In the genomic region with DNA sequence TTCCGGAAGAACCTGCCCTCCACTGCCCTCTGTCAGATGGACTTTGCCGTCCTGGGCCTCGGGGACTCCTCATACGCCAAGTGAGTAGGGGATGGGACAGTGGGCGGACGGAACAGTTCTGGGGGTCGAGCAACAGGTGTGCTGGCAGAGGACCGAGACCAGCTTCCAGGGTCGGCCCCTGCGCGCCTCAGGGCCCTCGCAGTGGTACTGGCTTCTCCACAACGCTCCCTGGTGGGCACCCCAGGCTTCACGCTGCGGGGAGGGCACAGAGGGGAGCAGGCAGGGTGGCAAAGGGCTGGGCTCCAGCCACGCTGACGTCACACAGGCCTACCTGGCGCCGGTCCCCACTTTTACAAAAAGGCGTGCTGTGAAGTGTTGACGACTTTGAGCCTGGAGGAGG, we compare ENCODE assay signal across 22 cellular contexts. TPM values are rescaled to one million over a fixed set of nuclear protein-coding genes. Genes with fewer than 3 reads are reported as not detected.
DNase-seq lines count a peak whose midpoint lies in the region; ATAC-seq, FAIRE-seq and TF ChIP-seq lines count a peak whose summit lies in the region.
"Had no signal": no experiment of that assay in that cellular context is flagged by ENCODE, and none has a peak within 500 bp of the region (broad histone marks: within the 10 kb centered on the region; RNA-seq: fewer than 3 reads in every experiment).

No MANE protein-coding gene starts in this region.

- CTCF ChIA-PET in SK-N-SH (lab: Yijun Ruan, JAX) (interaction anchor here (1.6 to 3.6 kb wide), 3 partner anchors 14 to 24 kb away, joined by 3 to 13 read pairs (median 4); partner anchors contain the start of gene RNF224), HEK293 (lab: Yijun Ruan, JAX) (no interaction called here), GM12878 (lab: Yijun Ruan, JAX) (no interaction called here)

- H3K4me1 ChIP-seq in SK-N-SH (ENCODE audit: control insufficient read depth in 1 of 2, insufficient read depth in 2 of 2, low read depth in 1 of 2, low read length in 1 of 2) = no peaks in the 10 kb centered on the region
- H3K4me1 ChIP-seq in HEK293 (ENCODE audit: control insufficient read depth, insufficient read depth, low read length) = no peaks in the 10 kb centered on the region
- no peaks in the 10 kb centered on the region for H3K4me1 ChIP-seq in GM12878 (ENCODE audit: control insufficient read depth, insufficient read depth, low read length)
- H3K4me1 ChIP-seq in kidney (ENCODE audit: control insufficient read depth in 1 of 2, insufficient read depth in 1 of 2, low read depth in 1 of 2, low read length in 2 of 2) = peaks cover 0 to 9% of the 10 kb centered on the region in 2 donors
- H3K4me1 ChIP-seq: SJCRH30 had no signal

- no peaks in the 10 kb centered on the region for H3K27me3 ChIP-seq in SK-N-SH (ENCODE audit: insufficient read depth)
- no peaks in the 10 kb centered on the region for H3K27me3 ChIP-seq in GM12878 (replicated peaks in 1 of 2; ENCODE audit: control insufficient read depth in 2 of 2, insufficient read depth in 2 of 2, low read length in 1 of 2)
- no peaks in the 10 kb centered on the region for H3K27me3 ChIP-seq in layer of hippocampus (ENCODE audit: control insufficient read depth, insufficient read depth, low read length)
- H3K27me3 ChIP-seq: Peyer's patch, SJCRH30 had no signal

- H3K9ac ChIP-seq in SK-N-SH (no peak overlapping the region), GM12878 (ENCODE audit: control insufficient read depth, insufficient read depth, low read length) (no peak overlapping the region), kidney (ENCODE audit: low read length in 2 of 2) (no peak overlapping the region)

- WGBS in SK-N-SH (ENCODE audit: low lambda C conversion rate) = 91% methylated on average over 17 of the region's 21 CpGs
- 95% methylated on average over 21 of the region's 21 CpGs for WGBS in GM12878 (ENCODE audit: insufficient coverage, insufficient replicate concordance, low lambda C conversion rate, missing lambda C conversion rate)

- POLR2A ChIA-PET in SK-N-SH (lab: Yijun Ruan, JAX) (interaction anchor here (1.9 kb wide), 1 partner anchor 28 kb away, joined by 6 read pairs; the partner anchor contains the start of gene TUBB4B), HEK293 (lab: Yijun Ruan, JAX) (interaction anchor here (1.0 to 16.6 kb wide), 4 partner anchors 9 to 126 kb away, joined by 4 to 304 read pairs (median 8); partner anchors contain the start of genes CYSRT1, MAN1B1, RNF208 and RNF224), GM12878 (lab: Charles Lee) (interaction anchor here (0.5 kb wide), 1 partner anchor 80 kb away, joined by 3 read pairs; no protein-coding TSS in a partner anchor)

- FAIRE-seq in GM12878 (lab: Jason Lieb, UNC) (no peak), kidney (lab: Jason Lieb, UNC) (no peak)
- FAIRE-seq: GM12892, GM19239 had no signal

- H3K9me2 ChIP-seq in SK-N-SH = no peaks in the 10 kb centered on the region

- intact Hi-C loops in GM12878 (cut with micrococcal nuclease; ENCODE audit: unreplicated experiment) = no loop called here
- intact Hi-C loops in kidney (cut with DNase I) = no loop called here

- H3K9me3 ChIP-seq in SK-N-SH = no peaks in the 10 kb centered on the region
- H3K9me3 ChIP-seq in HEK293 (ENCODE audit: control insufficient read depth, insufficient read depth, low read depth, low read length) = no peaks in the 10 kb centered on the region
- H3K9me3 ChIP-seq in GM12878 (replicated peaks; ENCODE audit: control insufficient read depth, insufficient read depth, low read length) = no peaks in the 10 kb centered on the region
- H3K9me3 ChIP-seq in kidney (ENCODE audit: control insufficient read depth in 1 of 2, low read length in 2 of 2) = no peaks in the 10 kb centered on the region
- H3K9me3 ChIP-seq: Peyer's patch, SJCRH30 had no signal

- H3K79me2 ChIP-seq in SK-N-SH (ENCODE audit: insufficient read depth) = peaks cover 8% of the 10 kb centered on the region; the same call in 1 of the 2 replicates
- H3K79me2 ChIP-seq in GM12878 (ENCODE audit: control insufficient read depth, insufficient read depth, low read length) = no peaks in the 10 kb centered on the region; the same call in 1 of the 2 replicates

- ATAC-seq in SK-N-SH treated with all-trans-retinoic acid at 6 μM for 48 hours (peak; percentile 16), GM12878 (peak; percentile 29; the same call in 2 of the 3 replicates)

- TF ChIP-seq RAD21 in SK-N-SH (IDR thresholded peaks at IDR 0.05; ENCODE audit: low read length) (no peak), GM12878 (IDR thresholded peaks at IDR 0.05; ENCODE audit: insufficient read depth, low read depth, low read length) (no peak)

- RAD21 ChIA-PET in GM12878 (lab: Charles Lee; ENCODE audit: unreplicated experiment) = interaction anchor here (1.0 kb wide), 1 partner anchor 11 kb away, joined by 4 read pairs; no protein-coding TSS in a partner anchor

- no peak overlapping the region for H3K27ac ChIP-seq in SK-N-SH (ENCODE audit: low read depth in 2 of 2, low read length in 1 of 2)
- no peak overlapping the region for H3K27ac ChIP-seq in HEK293 (ENCODE audit: extremely low read depth, low read depth, low read length)
- H3K27ac ChIP-seq in GM12878 (ENCODE audit: control insufficient read depth, insufficient read depth) = no peak overlapping the region
- peak overlapping the region; percentile 68 for H3K27ac ChIP-seq in layer of hippocampus (ENCODE audit: low read depth, low read length)
- no peak overlapping the region for H3K27ac ChIP-seq in kidney (ENCODE audit: low read depth in 2 of 2, low read length in 2 of 2)
- H3K27ac ChIP-seq: HL-60, Peyer's patch, SJCRH30 had no signal

- H2AFZ ChIP-seq in SK-N-SH (ENCODE audit: low read depth) = no peak overlapping the region
- H2AFZ ChIP-seq in GM12878 (ENCODE audit: control insufficient read depth, low read depth, low read length) = no peak overlapping the region

- no peak for TF ChIP-seq POLR2A in GM12878 (IDR thresholded peaks at IDR 0.05; ENCODE audit: low read depth, low read length)

- H3K36me3 ChIP-seq in SK-N-SH (replicated peaks in 1 of 2; ENCODE audit: control insufficient read depth in 1 of 2, insufficient read depth in 2 of 2, low read length in 1 of 2) (peaks cover 0 to 14% of the 10 kb centered on the region in 2 experiments), HEK293 (ENCODE audit: control insufficient read depth in 2 of 2, insufficient read depth in 1 of 2, low read length in 2 of 2) (peaks cover 10 to 80% of the 10 kb centered on the region in 2 experiments; a peak in 2 of 3 replicates), GM12878 (ENCODE audit: control insufficient read depth in 2 of 2, insufficient read depth in 2 of 2, low read length in 1 of 2) (peaks cover 0 to 4% of the 10 kb centered on the region in 2 experiments; a peak in 3 of 4 replicates), kidney (ENCODE audit: control insufficient read depth in 1 of 2, insufficient read depth in 2 of 2, low read length in 2 of 2) (peaks cover 0 to 2% of the 10 kb centered on the region in 2 donors)

- H3K4me3 ChIP-seq in SK-N-SH (ENCODE audit: low read depth in 2 of 2, low read length in 1 of 2) (no peak overlapping the region), HEK293 (ENCODE audit: low read depth, low read length) (no peak overlapping the region), GM12878 (no peak overlapping the region), kidney (ENCODE audit: low read length in 2 of 2) (no peak overlapping the region)
- H3K4me3 ChIP-seq: Peyer's patch, SJCRH30 had no signal

- no peaks in the 10 kb centered on the region for H3F3A ChIP-seq in SK-N-SH (replicated peaks; ENCODE audit: insufficient read depth)

- DNase-seq in SK-N-SH (no peak), GM12878 (ENCODE audit: low read depth, low spot score) (no peak), NCI-H1694 (lab: John Stamatoyannopoulos, UW) (no peak), kidney (no peak), GM19238 (ENCODE audit: insufficient read length, low spot score) (no peak)
- DNase-seq: KBM-7, NCI-H1092, NCI-H1436, NCI-H1930, NCI-H226, NCI-H510A treated with DMSO at 0.1 percent for 48 hours, NCI-H748 treated with DMSO at 0.1 percent for 48 hours, Peyer's patch, SJCRH30 had no signal

- BruUV-seq in GM12878 (replicated peaks; lab: Mats Ljungman, UMichigan) = no TSS peak

- no peak overlapping the region for H3K4me2 ChIP-seq in SK-N-SH
- no peak overlapping the region for H3K4me2 ChIP-seq in GM12878 (ENCODE audit: control insufficient read depth, insufficient read depth)

- SMC1A ChIA-PET in GM12878 (lab: Charles Lee; ENCODE audit: uncharacterized antibody, unreplicated experiment) = no interaction called here

- H4K20me1 ChIP-seq in SK-N-SH (ENCODE audit: insufficient read depth) (no peaks in the 10 kb centered on the region), GM12878 (ENCODE audit: control insufficient read depth, insufficient read depth) (no peaks in the 10 kb centered on the region)

- TF ChIP-seq EP300 in SK-N-SH (IDR thresholded peaks at IDR 0.05; ENCODE audit: borderline replicate concordance in 1 of 2, low read depth in 1 of 2, low read length in 1 of 2) (no peak), GM12878 (IDR thresholded peaks at IDR 0.05; ENCODE audit: borderline replicate concordance in 1 of 2, control insufficient read depth in 1 of 2, low read depth in 2 of 2, low read length in 2 of 2) (no peak)

- in situ Hi-C loops in GM12878 (cut with MboI) = no loop called here

- TF ChIP-seq CTCF in SK-N-SH (IDR thresholded peaks at IDR 0.05) (no peak), HEK293 (tag by site-specific recombination; IDR thresholded peaks at IDR 0.05) (0 out of 2 replicates have a peak, but pooled peaks have one; percentile 24), GM12878 (IDR thresholded peaks at IDR 0.05 in 2 of 3, conservative IDR thresholded peaks at IDR 0.05 in 1 of 3; ENCODE audit: control insufficient read depth in 2 of 3, extremely low read depth in 1 of 3, insufficient read depth in 1 of 3, low read depth in 3 of 3, low read length in 3 of 3) (no peak), kidney (IDR thresholded peaks at IDR 0.05; ENCODE audit: borderline replicate concordance, extremely low read depth, insufficient read depth) (no peak)

RNA-seq across cellular contexts. Expression of gene NDOR1, which starts 7.0 kb away (rescaled TPM):
- 7.9 and 8.6 TPM in 2 replicates for polyA plus RNA-seq in SK-N-SH (2012; rRNA removed)
- polyA plus RNA-seq in SK-N-SH (2012; cell fraction: cytosol; rRNA removed) = 1.9 and 3.1 TPM in 2 replicates
- 53.4 and 68.6 TPM in 2 replicates for polyA plus RNA-seq in SK-N-SH (2012; cell fraction: nucleus; rRNA removed)
- total RNA-seq in GM12878 (2013; cell fraction: nucleolus; rRNA removed) = 12.2 and 16.1 TPM in 2 replicates
- total RNA-seq in GM12878 (2014; rRNA removed) = 10.8 and 16.3 TPM in 2 replicates
- 4.6 and 5.9 TPM in 2 replicates for total RNA-seq in GM12878 (2014; rRNA removed; fragmentation: Illumina TruSeq; extraction: Trizol)
- total RNA-seq in GM12878 (2021) = 28.2 and 32.9 TPM in 2 replicates
- polyA plus RNA-seq in GM12878 (2011; ENCODE audit: low read depth) = 2.6 TPM
- polyA plus RNA-seq in GM12878 (2011; rRNA removed) = 1.7 and 5.4 TPM in 2 replicates
- 8.3 and 11.0 TPM in 2 replicates for polyA plus RNA-seq in GM12878 (2011; cell fraction: cytosol; rRNA removed)
- polyA plus RNA-seq in GM12878 (2011; cell fraction: nucleus; rRNA removed) = 75.0 and 108 TPM in 2 replicates
- 9.7 and 10.0 TPM in 2 replicates for polyA plus RNA-seq in GM12878 (2012)
- 0.86 and 3.4 TPM in 2 replicates for polyA plus RNA-seq in GM12878 (2014; fragmentation: Illumina TruSeq; extraction: Trizol)
- under 1 TPM; 0.04 to 0.05 TPM for polyA plus RNA-seq in GM12878 (2014; fragmentation: Nextera tagmentation; extraction: Ambion mirVana)
- 28.1 and 30.2 TPM in 2 replicates for polyA plus RNA-seq in GM12878 (2014; rRNA removed)
- polyA plus RNA-seq in GM12878 (2016; fragmentation: Nextera tagmentation; extraction: Ambion mirVana) = 10 to 100 TPM; 18.0 to 21.7 TPM
- polyA minus RNA-seq in GM12878 (2011; rRNA and poly(A)+ RNA removed) = 2.3 and 5.5 TPM in 2 replicates
- polyA minus RNA-seq in GM12878 (2011; cell fraction: cytosol; rRNA and poly(A)+ RNA removed) = 4.3 and 4.5 TPM in 2 replicates
- polyA minus RNA-seq in GM12878 (2011; cell fraction: nucleus; rRNA and poly(A)+ RNA removed) = 10.3 and 16.6 TPM in 2 replicates
- 17.8 TPM for total RNA-seq in kidney
- polyA plus RNA-seq in kidney (ENCODE audit: insufficient read depth, low read depth, low replicate concordance) = 5.9 TPM

RNA-seq across cellular contexts. Expression of gene TMEM203, which starts 7.1 kb away (rescaled TPM):
- polyA plus RNA-seq in SK-N-SH (2012; rRNA removed) = 55.6 and 57.0 TPM in 2 replicates
- polyA plus RNA-seq in SK-N-SH (2012; cell fraction: cytosol; rRNA removed) = 52.2 and 56.4 TPM in 2 replicates
- polyA plus RNA-seq in SK-N-SH (2012; cell fraction: nucleus; rRNA removed) = 23.8 and 26.0 TPM in 2 replicates
- total RNA-seq in GM12878 (2013; cell fraction: nucleolus; rRNA removed) = 15.7 and 17.5 TPM in 2 replicates
- 34.7 and 38.1 TPM in 2 replicates for total RNA-seq in GM12878 (2014; rRNA removed)
- 19.5 and 21.8 TPM in 2 replicates for total RNA-seq in GM12878 (2014; rRNA removed; fragmentation: Illumina TruSeq; extraction: Trizol)
- total RNA-seq in GM12878 (2021) = 43.8 and 44.9 TPM in 2 replicates
- polyA plus RNA-seq in GM12878 (2011; ENCODE audit: low read depth) = 22.3 TPM
- polyA plus RNA-seq in GM12878 (2011; rRNA removed) = 25.9 and 31.2 TPM in 2 replicates
- polyA plus RNA-seq in GM12878 (2011; cell fraction: cytosol; rRNA removed) = 43.8 and 44.4 TPM in 2 replicates
- 33.3 and 35.5 TPM in 2 replicates for polyA plus RNA-seq in GM12878 (2011; cell fraction: nucleus; rRNA removed)
- polyA plus RNA-seq in GM12878 (2012) = 22.7 and 26.2 TPM in 2 replicates
- 24.3 and 25.7 TPM in 2 replicates for polyA plus RNA-seq in GM12878 (2014; fragmentation: Illumina TruSeq; extraction: Trizol)
- polyA plus RNA-seq in GM12878 (2014; fragmentation: Nextera tagmentation; extraction: Ambion mirVana) = 10 to 100 TPM in 1 of 2 experiments, 1 to 10 TPM in 1; 7.2 to 21.2 TPM
- 36.3 and 37.5 TPM in 2 replicates for polyA plus RNA-seq in GM12878 (2014; rRNA removed)
- 10 to 100 TPM; 56.1 to 68.1 TPM for polyA plus RNA-seq in GM12878 (2016; fragmentation: Nextera tagmentation; extraction: Ambion mirVana)
- polyA minus RNA-seq in GM12878 (2011; rRNA and poly(A)+ RNA removed) = 17.0 and 22.6 TPM in 2 replicates
- 8.6 and 12.1 TPM in 2 replicates for polyA minus RNA-seq in GM12878 (2011; cell fraction: cytosol; rRNA and poly(A)+ RNA removed)
- polyA minus RNA-seq in GM12878 (2011; cell fraction: nucleus; rRNA and poly(A)+ RNA removed) = 11.0 and 15.1 TPM in 2 replicates
- total RNA-seq in kidney = 36.3 TPM
- 53.5 TPM for polyA plus RNA-seq in kidney (ENCODE audit: insufficient read depth, low read depth, low replicate concordance)

RNA-seq across cellular contexts. Expression of gene RNF208, which starts 9.5 kb away (rescaled TPM):
- polyA plus RNA-seq in SK-N-SH (2012; rRNA removed) (2.0 and 2.7 TPM in 2 replicates), GM12878 (2011; rRNA removed) (0.16 and 0.30 TPM in 2 replicates), GM12878 (2014; fragmentation: Illumina TruSeq; extraction: Trizol) (0.62 TPM in 1 of 2 replicates, not detected in the other), GM12878 (2014; fragmentation: Nextera tagmentation; extraction: Ambion mirVana) (under 1 TPM; 0.06 to 0.80 TPM), GM12878 (2014; rRNA removed) (4.6 and 5.4 TPM in 2 replicates), GM12878 (2016; fragmentation: Nextera tagmentation; extraction: Ambion mirVana) (1 to 10 TPM; 1.0 to 1.2 TPM), kidney (ENCODE audit: insufficient read depth, low read depth, low replicate concordance) (22.8 TPM)
- 1.8 and 2.9 TPM in 2 replicates for polyA plus RNA-seq in SK-N-SH (2012; cell fraction: cytosol; rRNA removed)
- polyA plus RNA-seq in SK-N-SH (2012; cell fraction: nucleus; rRNA removed) = 6.1 and 13.6 TPM in 2 replicates
- 0.83 and 1.1 TPM in 2 replicates for total RNA-seq in GM12878 (2013; cell fraction: nucleolus; rRNA removed)
- total RNA-seq in GM12878 (2014; rRNA removed) (0.73 and 0.87 TPM in 2 replicates), GM12878 (2014; rRNA removed; fragmentation: Illumina TruSeq; extraction: Trizol) (0.13 and 0.14 TPM in 2 replicates), GM12878 (2021) (10.7 and 12.0 TPM in 2 replicates), kidney (7.0 TPM)
- polyA plus RNA-seq in GM12878 (2011; ENCODE audit: low read depth) = 3.0 TPM
- 0.82 and 1.2 TPM in 2 replicates for polyA plus RNA-seq in GM12878 (2011; cell fraction: cytosol; rRNA removed)
- polyA plus RNA-seq in GM12878 (2011; cell fraction: nucleus; rRNA removed) = 17.9 and 19.5 TPM in 2 replicates
- 9.5 and 9.8 TPM in 2 replicates for polyA plus RNA-seq in GM12878 (2012)
- polyA minus RNA-seq in GM12878 (2011; rRNA and poly(A)+ RNA removed) = 0.62 TPM in 1 of 2 replicates, not detected in the other
- 4.1 and 6.0 TPM in 2 replicates for polyA minus RNA-seq in GM12878 (2011; cell fraction: cytosol; rRNA and poly(A)+ RNA removed)
- polyA minus RNA-seq in GM12878 (2011; cell fraction: nucleus; rRNA and poly(A)+ RNA removed) = 1.2 and 2.4 TPM in 2 replicates
- total RNA-seq: H4 had no signal
- polyA plus RNA-seq: CD14-positive monocyte had no signal

RNA-seq across cellular contexts. Expression of gene TPRN, which starts 12.0 kb away (rescaled TPM):
- polyA plus RNA-seq in SK-N-SH (2012; rRNA removed) (4.4 and 5.2 TPM in 2 replicates), GM12878 (2011; rRNA removed) (1.2 and 2.9 TPM in 2 replicates), GM12878 (2014; fragmentation: Illumina TruSeq; extraction: Trizol) (0.08 and 2.0 TPM in 2 replicates), GM12878 (2014; fragmentation: Nextera tagmentation; extraction: Ambion mirVana) (under 1 TPM; 0.18 to 0.75 TPM), GM12878 (2014; rRNA removed) (9.6 and 10.8 TPM in 2 replicates), GM12878 (2016; fragmentation: Nextera tagmentation; extraction: Ambion mirVana) (1 to 10 TPM; 2.0 to 3.2 TPM), kidney (ENCODE audit: insufficient read depth, low read depth, low replicate concordance) (47.2 TPM)
- polyA plus RNA-seq in SK-N-SH (2012; cell fraction: cytosol; rRNA removed) = 2.8 and 3.7 TPM in 2 replicates
- 9.6 and 15.0 TPM in 2 replicates for polyA plus RNA-seq in SK-N-SH (2012; cell fraction: nucleus; rRNA removed)
- total RNA-seq in GM12878 (2013; cell fraction: nucleolus; rRNA removed) = 9.0 and 9.7 TPM in 2 replicates
- total RNA-seq in GM12878 (2014; rRNA removed) (7.5 and 9.1 TPM in 2 replicates), GM12878 (2014; rRNA removed; fragmentation: Illumina TruSeq; extraction: Trizol) (3.8 and 4.1 TPM in 2 replicates), GM12878 (2021) (19.5 and 19.6 TPM in 2 replicates), kidney (49.5 TPM)
- 2.1 TPM for polyA plus RNA-seq in GM12878 (2011; ENCODE audit: low read depth)
- polyA plus RNA-seq in GM12878 (2011; cell fraction: cytosol; rRNA removed) = 4.2 and 7.8 TPM in 2 replicates
- polyA plus RNA-seq in GM12878 (2011; cell fraction: nucleus; rRNA removed) = 27.4 and 50.9 TPM in 2 replicates
- polyA plus RNA-seq in GM12878 (2012) = 7.2 and 10.8 TPM in 2 replicates
- polyA minus RNA-seq in GM12878 (2011; rRNA and poly(A)+ RNA removed) = 2.5 and 6.5 TPM in 2 replicates
- 5.3 and 7.5 TPM in 2 replicates for polyA minus RNA-seq in GM12878 (2011; cell fraction: cytosol; rRNA and poly(A)+ RNA removed)
- polyA minus RNA-seq in GM12878 (2011; cell fraction: nucleus; rRNA and poly(A)+ RNA removed) = 5.9 and 12.9 TPM in 2 replicates

RNA-seq across cellular contexts. Expression of gene CYSRT1, which starts 12.5 kb away (rescaled TPM):
- polyA plus RNA-seq in SK-N-SH (2012; rRNA removed) (2.1 and 2.2 TPM in 2 replicates), GM12878 (2011; rRNA removed) (0.58 and 0.73 TPM in 2 replicates), GM12878 (2014; fragmentation: Illumina TruSeq; extraction: Trizol) (0.34 TPM in 1 of 2 replicates, not detected in the other), GM12878 (2014; fragmentation: Nextera tagmentation; extraction: Ambion mirVana) (under 1 TPM in 1 of 2 experiments, not detected in 1; 0.24 TPM), GM12878 (2014; rRNA removed) (2.8 and 3.1 TPM in 2 replicates), GM12878 (2016; fragmentation: Nextera tagmentation; extraction: Ambion mirVana) (1 to 10 TPM; 3.0 to 3.6 TPM), kidney (ENCODE audit: insufficient read depth, low read depth, low replicate concordance) (1.3 TPM)
- polyA plus RNA-seq in SK-N-SH (2012; cell fraction: cytosol; rRNA removed) = 1.1 and 1.4 TPM in 2 replicates
- polyA plus RNA-seq in SK-N-SH (2012; cell fraction: nucleus; rRNA removed) = 2.7 TPM in 2 replicates
- total RNA-seq in GM12878 (2013; cell fraction: nucleolus; rRNA removed) = 1.2 and 1.5 TPM in 2 replicates
- total RNA-seq in GM12878 (2014; rRNA removed) (1.9 and 2.8 TPM in 2 replicates), GM12878 (2014; rRNA removed; fragmentation: Illumina TruSeq; extraction: Trizol) (0.46 and 0.67 TPM in 2 replicates), GM12878 (2021) (0.97 and 1.6 TPM in 2 replicates), kidney (0.94 TPM)
- polyA plus RNA-seq in GM12878 (2011; ENCODE audit: low read depth) = not detected
- polyA plus RNA-seq in GM12878 (2011; cell fraction: cytosol; rRNA removed) = 1.3 and 3.0 TPM in 2 replicates
- polyA plus RNA-seq in GM12878 (2011; cell fraction: nucleus; rRNA removed) = 2.5 and 4.4 TPM in 2 replicates
- polyA plus RNA-seq in GM12878 (2012) = 0.47 and 0.76 TPM in 2 replicates
- 0.37 and 0.77 TPM in 2 replicates for polyA minus RNA-seq in GM12878 (2011; rRNA and poly(A)+ RNA removed)
- 0.73 TPM in 1 of 2 replicates, not detected in the other for polyA minus RNA-seq in GM12878 (2011; cell fraction: cytosol; rRNA and poly(A)+ RNA removed)
- 0.73 and 1.8 TPM in 2 replicates for polyA minus RNA-seq in GM12878 (2011; cell fraction: nucleus; rRNA and poly(A)+ RNA removed)
- polyA plus RNA-seq: CD14-positive monocyte had no signal
